Comparison of ENCODE assay signal across 8 cellular contexts in the genomic region with DNA sequence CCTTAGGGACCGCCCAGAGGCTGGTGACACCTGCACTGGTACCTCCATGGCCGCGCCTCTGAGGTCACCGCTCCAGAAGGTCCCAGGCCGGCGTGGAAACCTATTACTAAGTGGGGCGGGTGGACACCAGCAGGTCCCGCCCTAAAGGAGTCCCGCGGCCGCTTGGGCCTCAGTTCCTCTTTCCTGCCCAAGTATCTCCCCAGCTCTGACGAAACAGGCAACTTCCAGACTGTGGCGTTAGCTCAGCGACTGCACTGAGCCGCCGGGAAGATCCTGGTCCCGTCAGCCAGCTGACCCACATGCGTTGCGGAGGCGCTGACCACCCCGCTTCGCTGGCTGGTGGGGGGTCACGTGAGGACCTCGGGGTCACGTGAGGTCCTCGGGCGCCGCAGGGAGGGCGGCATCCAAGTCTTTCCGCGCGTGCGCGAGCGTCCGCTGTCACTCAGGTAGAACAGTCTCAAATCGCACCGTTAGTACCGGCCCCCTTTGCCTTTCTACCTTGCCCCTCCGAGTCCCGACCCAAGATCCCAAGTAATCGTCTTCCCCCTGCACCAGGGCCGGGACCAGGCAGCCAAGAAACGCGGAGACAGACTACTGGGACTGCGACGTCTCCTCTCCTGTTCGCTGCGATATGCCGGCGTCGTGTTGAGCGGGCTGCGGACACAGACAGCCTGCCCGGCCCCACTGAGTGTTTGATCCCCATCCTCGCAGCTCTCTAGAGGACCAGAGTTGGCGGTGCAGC. TPM values are rescaled to one million over a fixed set of nuclear protein-coding genes. Genes with fewer than 3 reads are reported as not detected.
A peak's percentile ranks its signal among the peaks of the same experiment; 100 is the strongest.
DNase-seq lines count a peak whose midpoint lies in the region; ATAC-seq, FAIRE-seq and TF ChIP-seq lines count a peak whose summit lies in the region.

No MANE protein-coding gene starts in this region.

- FAIRE-seq in GM12892 (lab: Jason Lieb, UNC): no peak
- no peak for FAIRE-seq in HTR-8/SVneo (lab: Jason Lieb, UNC)

- no peak for TF ChIP-seq CTCF in brain microvascular endothelial cell (IDR thresholded peaks at IDR 0.05; ENCODE audit: low read depth, low read length, missing control alignments)

- peak; percentile 57 for DNase-seq in GM12892 (ENCODE audit: insufficient read length)
- DNase-seq in NCI-H146 treated with DMSO at 0.1 percent for 48 hours (lab: John Stamatoyannopoulos, UW; ENCODE audit: unreplicated experiment): peak; percentile 90
- DNase-seq in UCSD-AML1 (lab: John Stamatoyannopoulos, UW; ENCODE audit: unreplicated experiment): peak; percentile 76
- DNase-seq in brain microvascular endothelial cell: peak; percentile 62
- peak; percentile 80 for DNase-seq in iPS-NIHi7 (ENCODE audit: extremely low spot score)
- peak; percentile 53 to 85 (median 69) for DNase-seq in stimulated activated CD4-positive, alpha-beta T cell treated with anti-CD3 and anti-CD28 coated beads, Interleukin-12 subunit alpha, Interleukin-12 subunit beta, amount 100 ng/mL, for 48 hours (ENCODE audit: low read depth in 2 of 3, low spot score in 1 of 3)
- DNase-seq in HTR-8/SVneo (ENCODE audit: insufficient read length, low spot score): no peak

- in situ Hi-C loops in brain microvascular endothelial cell (cut with HindIII; ENCODE audit: low pct_ligation_motif_present, low sequenced_read_pairs): no loop called here

- no peak overlapping the region for H3K27ac ChIP-seq in brain microvascular endothelial cell

- H3K4me3 ChIP-seq in brain microvascular endothelial cell (ENCODE audit: low read depth, low read length): peak overlapping the region; percentile 68

- peak; percentile 91 for ATAC-seq in HG02840 (IDR thresholded peaks at IDR 0.05; ENCODE audit: low FRiP score, unreplicated experiment)

- H3K27me3 ChIP-seq in brain microvascular endothelial cell (replicated peaks): no peaks in the 10 kb centered on the region

- no peaks in the 10 kb centered on the region for H3K36me3 ChIP-seq in brain microvascular endothelial cell (replicated peaks)

- TF ChIP-seq POLR2A in GM12892 (IDR thresholded peaks at IDR 0.05; ENCODE audit: low read depth, low read length): peak; percentile 61; the same call in 1 of the 2 replicates

RNA-seq across cellular contexts. Expression of gene KDM4C, which starts 53.7 kb away (rescaled TPM):
- 23.9 TPM for polyA plus RNA-seq in GM12892 (2012; ENCODE audit: missing spikeins)

RNA-seq across cellular contexts. Expression of gene GLDC, which starts 58.5 kb away (rescaled TPM):
- polyA plus RNA-seq in GM12892 (2012; ENCODE audit: missing spikeins): 69.5 TPM
